ENCODE assay signal across 1 cellular context in the genomic region with DNA sequence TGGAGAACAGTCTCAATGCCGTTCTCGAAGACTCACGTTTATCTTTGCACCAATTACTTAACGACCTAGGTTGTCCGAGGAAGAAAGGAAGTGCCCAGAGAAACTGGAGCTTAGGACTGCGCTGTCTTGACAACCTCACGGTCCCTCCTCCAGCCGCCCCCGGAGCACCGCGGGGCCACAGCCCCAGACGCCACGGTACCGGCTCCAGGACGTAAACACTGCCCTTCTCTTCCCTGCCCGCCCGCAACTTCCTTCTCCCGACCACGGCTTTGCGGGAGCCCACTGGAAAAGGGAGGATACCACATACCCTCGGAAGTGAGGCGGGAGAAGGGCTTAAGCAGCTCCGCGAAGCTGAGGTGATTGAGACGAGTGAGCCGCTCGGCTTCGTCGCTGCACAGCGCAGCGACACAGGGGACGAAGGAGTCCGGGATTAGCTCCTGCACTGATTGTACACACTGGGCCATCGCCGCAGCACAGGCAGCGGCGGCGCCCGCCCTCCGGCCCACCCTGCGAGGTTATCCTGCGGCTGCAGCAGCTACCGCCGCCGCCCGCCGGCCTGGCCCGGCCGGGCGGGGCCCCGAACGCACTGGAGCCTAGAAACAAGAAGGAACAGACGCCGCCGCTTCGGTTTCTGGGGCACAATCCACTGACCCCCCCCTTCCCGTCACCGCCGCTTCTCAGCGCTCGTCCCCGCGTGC.
TF ChIP-seq lines count a peak whose summit lies in the region.

No MANE protein-coding gene starts in this region.

TF ChIP-seq in GM23338, 12 proteins besides CTCF, POLR2A, EP300 and RAD21 (continued from another document):
- TF ChIP-seq, protein P1, sequence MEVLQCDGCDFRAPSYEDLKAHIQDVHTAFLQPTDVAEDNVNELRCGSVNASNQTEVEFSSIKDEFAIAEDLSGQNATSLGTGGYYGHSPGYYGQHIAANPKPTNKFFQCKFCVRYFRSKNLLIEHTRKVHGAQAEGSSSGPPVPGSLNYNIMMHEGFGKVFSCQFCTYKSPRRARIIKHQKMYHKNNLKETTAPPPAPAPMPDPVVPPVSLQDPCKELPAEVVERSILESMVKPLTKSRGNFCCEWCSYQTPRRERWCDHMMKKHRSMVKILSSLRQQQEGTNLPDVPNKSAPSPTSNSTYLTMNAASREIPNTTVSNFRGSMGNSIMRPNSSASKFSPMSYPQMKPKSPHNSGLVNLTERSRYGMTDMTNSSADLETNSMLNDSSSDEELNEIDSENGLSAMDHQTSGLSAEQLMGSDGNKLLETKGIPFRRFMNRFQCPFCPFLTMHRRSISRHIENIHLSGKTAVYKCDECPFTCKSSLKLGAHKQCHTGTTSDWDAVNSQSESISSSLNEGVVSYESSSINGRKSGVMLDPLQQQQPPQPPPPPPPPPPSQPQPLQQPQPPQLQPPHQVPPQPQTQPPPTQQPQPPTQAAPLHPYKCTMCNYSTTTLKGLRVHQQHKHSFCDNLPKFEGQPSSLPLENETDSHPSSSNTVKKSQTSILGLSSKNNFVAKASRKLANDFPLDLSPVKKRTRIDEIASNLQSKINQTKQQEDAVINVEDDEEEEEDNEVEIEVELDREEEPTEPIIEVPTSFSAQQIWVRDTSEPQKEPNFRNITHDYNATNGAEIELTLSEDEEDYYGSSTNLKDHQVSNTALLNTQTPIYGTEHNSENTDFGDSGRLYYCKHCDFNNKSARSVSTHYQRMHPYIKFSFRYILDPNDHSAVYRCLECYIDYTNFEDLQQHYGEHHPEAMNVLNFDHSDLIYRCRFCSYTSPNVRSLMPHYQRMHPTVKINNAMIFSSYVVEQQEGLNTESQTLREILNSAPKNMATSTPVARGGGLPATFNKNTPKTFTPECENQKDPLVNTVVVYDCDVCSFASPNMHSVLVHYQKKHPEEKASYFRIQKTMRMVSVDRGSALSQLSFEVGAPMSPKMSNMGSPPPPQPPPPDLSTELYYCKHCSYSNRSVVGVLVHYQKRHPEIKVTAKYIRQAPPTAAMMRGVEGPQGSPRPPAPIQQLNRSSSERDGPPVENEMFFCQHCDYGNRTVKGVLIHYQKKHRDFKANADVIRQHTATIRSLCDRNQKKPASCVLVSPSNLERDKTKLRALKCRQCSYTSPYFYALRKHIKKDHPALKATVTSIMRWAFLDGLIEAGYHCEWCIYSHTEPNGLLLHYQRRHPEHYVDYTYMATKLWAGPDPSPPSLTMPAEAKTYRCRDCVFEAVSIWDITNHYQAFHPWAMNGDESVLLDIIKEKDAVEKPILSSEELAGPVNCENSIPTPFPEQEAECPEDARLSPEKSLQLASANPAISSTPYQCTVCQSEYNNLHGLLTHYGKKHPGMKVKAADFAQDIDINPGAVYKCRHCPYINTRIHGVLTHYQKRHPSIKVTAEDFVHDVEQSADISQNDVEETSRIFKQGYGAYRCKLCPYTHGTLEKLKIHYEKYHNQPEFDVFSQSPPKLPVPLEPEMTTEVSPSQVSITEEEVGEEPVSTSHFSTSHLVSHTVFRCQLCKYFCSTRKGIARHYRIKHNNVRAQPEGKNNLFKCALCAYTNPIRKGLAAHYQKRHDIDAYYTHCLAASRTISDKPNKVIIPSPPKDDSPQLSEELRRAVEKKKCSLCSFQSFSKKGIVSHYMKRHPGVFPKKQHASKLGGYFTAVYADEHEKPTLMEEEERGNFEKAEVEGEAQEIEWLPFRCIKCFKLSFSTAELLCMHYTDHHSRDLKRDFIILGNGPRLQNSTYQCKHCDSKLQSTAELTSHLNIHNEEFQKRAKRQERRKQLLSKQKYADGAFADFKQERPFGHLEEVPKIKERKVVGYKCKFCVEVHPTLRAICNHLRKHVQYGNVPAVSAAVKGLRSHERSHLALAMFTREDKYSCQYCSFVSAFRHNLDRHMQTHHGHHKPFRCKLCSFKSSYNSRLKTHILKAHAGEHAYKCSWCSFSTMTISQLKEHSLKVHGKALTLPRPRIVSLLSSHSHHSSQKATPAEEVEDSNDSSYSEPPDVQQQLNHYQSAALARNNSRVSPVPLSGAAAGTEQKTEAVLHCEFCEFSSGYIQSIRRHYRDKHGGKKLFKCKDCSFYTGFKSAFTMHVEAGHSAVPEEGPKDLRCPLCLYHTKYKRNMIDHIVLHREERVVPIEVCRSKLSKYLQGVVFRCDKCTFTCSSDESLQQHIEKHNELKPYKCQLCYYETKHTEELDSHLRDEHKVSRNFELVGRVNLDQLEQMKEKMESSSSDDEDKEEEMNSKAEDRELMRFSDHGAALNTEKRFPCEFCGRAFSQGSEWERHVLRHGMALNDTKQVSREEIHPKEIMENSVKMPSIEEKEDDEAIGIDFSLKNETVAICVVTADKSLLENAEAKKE (CRISPR knock-in tag; IDR thresholded peaks at IDR 0.05) = no peak
- no peak for TF ChIP-seq STAT1 (IDR thresholded peaks at IDR 0.05; ENCODE audit: unreplicated experiment)
- no peak for TF ChIP-seq CREB1 (CRISPR knock-in tag; IDR thresholded peaks at IDR 0.05; ENCODE audit: low read depth)
- no peak for TF ChIP-seq EZH2phosphoT487 (IDR thresholded peaks at IDR 0.05; ENCODE audit: unreplicated experiment)
- TF ChIP-seq NANOG (IDR thresholded peaks at IDR 0.05; ENCODE audit: borderline replicate concordance) = no peak
- TF ChIP-seq ZNF331 (CRISPR knock-in tag; IDR thresholded peaks at IDR 0.05; ENCODE audit: low read depth) = no peak
- TF ChIP-seq, protein P2, sequence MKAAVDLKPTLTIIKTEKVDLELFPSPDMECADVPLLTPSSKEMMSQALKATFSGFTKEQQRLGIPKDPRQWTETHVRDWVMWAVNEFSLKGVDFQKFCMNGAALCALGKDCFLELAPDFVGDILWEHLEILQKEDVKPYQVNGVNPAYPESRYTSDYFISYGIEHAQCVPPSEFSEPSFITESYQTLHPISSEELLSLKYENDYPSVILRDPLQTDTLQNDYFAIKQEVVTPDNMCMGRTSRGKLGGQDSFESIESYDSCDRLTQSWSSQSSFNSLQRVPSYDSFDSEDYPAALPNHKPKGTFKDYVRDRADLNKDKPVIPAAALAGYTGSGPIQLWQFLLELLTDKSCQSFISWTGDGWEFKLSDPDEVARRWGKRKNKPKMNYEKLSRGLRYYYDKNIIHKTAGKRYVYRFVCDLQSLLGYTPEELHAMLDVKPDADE (IDR thresholded peaks at IDR 0.05) = no peak; the same call in 1 of the 2 replicates
